Comparison of ENCODE assay signal across 1 cellular context in genomic region chr21:36132691-36133090, GRCh38.
TF ChIP-seq lines count a peak whose summit lies in the region.

No MANE protein-coding gene starts in this region.

TF ChIP-seq in IMR-90, 13 proteins besides CTCF, POLR2A, EP300 and RAD21 (continued from another document):
- no peak for TF ChIP-seq ELK1 (IDR thresholded peaks at IDR 0.05; ENCODE audit: borderline replicate concordance, low read depth, low read length)
